In genomic region chr17:60372790-60373483, GRCh38 we compare ENCODE assay signal across 13 cellular contexts. TPM values are rescaled to one million over a fixed set of nuclear protein-coding genes. Genes with fewer than 3 reads are reported as not detected.
DNase-seq lines count a peak whose midpoint lies in the region; ATAC-seq and TF ChIP-seq lines count a peak whose summit lies in the region.
"Had no signal": no experiment of that assay in that cellular context is flagged by ENCODE, and none has a peak within 500 bp of the region (broad histone marks: within the 10 kb centered on the region; RNA-seq: fewer than 3 reads in every experiment).

No MANE protein-coding gene starts in this region.

- intact Hi-C loops in sigmoid colon (cut with DNase I): no loop called here

- DNase-seq in activated naive CD8-positive, alpha-beta T cell treated with anti-CD3 and anti-CD28 coated beads, Interleukin-2, amount 50 U/mL, for 24 hours: no peak
- no peak for DNase-seq in activated naive CD8-positive, alpha-beta T cell treated with anti-CD3 and anti-CD28 coated beads for 36 hours
- DNase-seq in RKO (ENCODE audit: low spot score) (peak; percentile 70), fibroblast of peridontal ligament (ENCODE audit: extremely low read depth) (peak; percentile 65), sigmoid colon (no peak)
- DNase-seq in stimulated activated naive CD4-positive, alpha-beta T cell treated with Interleukin-2 at 50 U/mL for 16 hours (lab: John Stamatoyannopoulos, UW): no peak
- DNase-seq in activated effector memory CD4-positive, alpha-beta T cell treated with anti-CD3 and anti-CD28 coated beads, Interleukin-2, amount 50 U/mL, for 16 hours: no peak
- DNase-seq: activated CD8-positive, alpha-beta memory T cell treated with anti-CD3 and anti-CD28 coated beads for 24 hours; CD4-positive, CD25-positive, alpha-beta regulatory T cell; heart left ventricle; NCI-H187 treated with DMSO at 0.1 percent for 48 hours had no signal

- no peak for TF ChIP-seq CTCF in sigmoid colon (IDR thresholded peaks at IDR 0.05)

- H3K4me3 ChIP-seq in sigmoid colon: no peak overlapping the region
- H3K4me3 ChIP-seq: heart left ventricle had no signal

- no peaks in the 10 kb centered on the region for H3K27me3 Mint-ChIP-seq in activated naive CD8-positive, alpha-beta T cell treated with anti-CD3 and anti-CD28 coated beads, Interleukin-2, amount 50 U/mL, for 24 hours
- no peaks in the 10 kb centered on the region for H3K27me3 Mint-ChIP-seq in activated naive CD8-positive, alpha-beta T cell treated with anti-CD3 and anti-CD28 coated beads for 36 hours
- H3K27me3 Mint-ChIP-seq: CD4-positive, CD25-positive, alpha-beta regulatory T cell had no signal

- no peaks in the 10 kb centered on the region for H3K9me3 ChIP-seq in sigmoid colon
- H3K9me3 ChIP-seq: heart left ventricle had no signal

- no peak for TF ChIP-seq EP300 in sigmoid colon (IDR thresholded peaks at IDR 0.05)

- H3K4me1 ChIP-seq in sigmoid colon: peaks cover 0 to 14% (median 0%) of the 10 kb centered on the region in 4 donors

- ATAC-seq in activated naive CD8-positive, alpha-beta T cell treated with anti-CD3 and anti-CD28 coated beads, Interleukin-2, amount 50 U/mL, for 24 hours: peak; percentile 87
- no peak for ATAC-seq in HG03469 (IDR thresholded peaks at IDR 0.05; ENCODE audit: unreplicated experiment)
- ATAC-seq: Right ventricle myocardium inferior had no signal

- WGBS in sigmoid colon, 2 donors: 93 to 96% methylated on average over 6 of the region's 6 CpGs

- no peak overlapping the region for H3K27ac Mint-ChIP-seq in activated naive CD8-positive, alpha-beta T cell treated with anti-CD3 and anti-CD28 coated beads, Interleukin-2, amount 50 U/mL, for 24 hours
- no peak overlapping the region for H3K27ac Mint-ChIP-seq in activated naive CD8-positive, alpha-beta T cell treated with anti-CD3 and anti-CD28 coated beads for 36 hours

- no peaks in the 10 kb centered on the region for H3K27me3 ChIP-seq in sigmoid colon
- H3K27me3 ChIP-seq: heart left ventricle had no signal

- H3K4me3 Mint-ChIP-seq in activated naive CD8-positive, alpha-beta T cell treated with anti-CD3 and anti-CD28 coated beads, Interleukin-2, amount 50 U/mL, for 24 hours: no peak overlapping the region
- no peak overlapping the region for H3K4me3 Mint-ChIP-seq in activated naive CD8-positive, alpha-beta T cell treated with anti-CD3 and anti-CD28 coated beads for 36 hours
- H3K4me3 Mint-ChIP-seq: CD4-positive, CD25-positive, alpha-beta regulatory T cell had no signal

- no peaks in the 10 kb centered on the region for H3K9me3 Mint-ChIP-seq in activated naive CD8-positive, alpha-beta T cell treated with anti-CD3 and anti-CD28 coated beads, Interleukin-2, amount 50 U/mL, for 24 hours
- H3K9me3 Mint-ChIP-seq in activated naive CD8-positive, alpha-beta T cell treated with anti-CD3 and anti-CD28 coated beads for 36 hours: no peaks in the 10 kb centered on the region
- H3K9me3 Mint-ChIP-seq: CD4-positive, CD25-positive, alpha-beta regulatory T cell had no signal

- no peaks in the 10 kb centered on the region for H3K36me3 Mint-ChIP-seq in activated naive CD8-positive, alpha-beta T cell treated with anti-CD3 and anti-CD28 coated beads, Interleukin-2, amount 50 U/mL, for 24 hours (ENCODE audit: low read depth)
- H3K36me3 Mint-ChIP-seq in activated naive CD8-positive, alpha-beta T cell treated with anti-CD3 and anti-CD28 coated beads for 36 hours: peaks cover under 1% of the 10 kb centered on the region

- H3K36me3 ChIP-seq in sigmoid colon: peaks cover 0 to 4% (median 0%) of the 10 kb centered on the region in 4 donors

- peaks cover 18% of the 10 kb centered on the region for H3K4me1 Mint-ChIP-seq in activated naive CD8-positive, alpha-beta T cell treated with anti-CD3 and anti-CD28 coated beads, Interleukin-2, amount 50 U/mL, for 24 hours
- H3K4me1 Mint-ChIP-seq in activated naive CD8-positive, alpha-beta T cell treated with anti-CD3 and anti-CD28 coated beads for 36 hours: peaks cover 15% of the 10 kb centered on the region

- no peak for TF ChIP-seq POLR2A in sigmoid colon (IDR thresholded peaks at IDR 0.05)

- no peak overlapping the region for H3K27ac ChIP-seq in sigmoid colon
- H3K27ac ChIP-seq: heart left ventricle had no signal

RNA-seq across cellular contexts. Expression of gene USP32, which starts 19.0 kb away (rescaled TPM):
- total RNA-seq in activated naive CD8-positive, alpha-beta T cell treated with anti-CD3 and anti-CD28 coated beads for 36 hours: 10 to 100 TPM; 26.6 to 26.7 TPM
- 10 to 100 TPM; 39.6 to 50.9 (median 44.1) TPM for total RNA-seq in sigmoid colon
- 10 to 100 TPM; 10.6 to 18.0 (median 16.7) TPM for polyA plus RNA-seq in sigmoid colon

RNA-seq across cellular contexts. Expression of gene CHCT1, which starts 49.4 kb away (rescaled TPM):
- under 1 TPM in 1 of 2 experiments, not detected in 1; 0.24 TPM for total RNA-seq in activated naive CD8-positive, alpha-beta T cell treated with anti-CD3 and anti-CD28 coated beads for 36 hours
- total RNA-seq in sigmoid colon: not detected
- not detected for polyA plus RNA-seq in sigmoid colon
- total RNA-seq: CD4-positive, CD25-positive, alpha-beta regulatory T cell; Right ventricle myocardium inferior had no signal
- polyA plus RNA-seq: CD4-positive, CD25-positive, alpha-beta regulatory T cell; heart left ventricle had no signal

Comparison
In these comparisons a context has a peak if more than half of its experiments do, and no peak if none do; other contexts are left out.
1. DNase-seq: peak in RKO (single experiment) and fibroblast of peridontal ligament (single experiment); none in activated naive CD8-positive, alpha-beta T cell treated with anti-CD3 and anti-CD28 coated beads, Interleukin-2, amount 50 U/mL, for 24 hours (single experiment), activated naive CD8-positive, alpha-beta T cell treated with anti-CD3 and anti-CD28 coated beads for 36 hours (single experiment), stimulated activated naive CD4-positive, alpha-beta T cell treated with Interleukin-2 at 50 U/mL for 16 hours (single experiment), activated effector memory CD4-positive, alpha-beta T cell treated with anti-CD3 and anti-CD28 coated beads, Interleukin-2, amount 50 U/mL, for 16 hours (single experiment) and sigmoid colon (single experiment).